ENCODE assay signal across 22 cellular contexts in the genomic region with DNA sequence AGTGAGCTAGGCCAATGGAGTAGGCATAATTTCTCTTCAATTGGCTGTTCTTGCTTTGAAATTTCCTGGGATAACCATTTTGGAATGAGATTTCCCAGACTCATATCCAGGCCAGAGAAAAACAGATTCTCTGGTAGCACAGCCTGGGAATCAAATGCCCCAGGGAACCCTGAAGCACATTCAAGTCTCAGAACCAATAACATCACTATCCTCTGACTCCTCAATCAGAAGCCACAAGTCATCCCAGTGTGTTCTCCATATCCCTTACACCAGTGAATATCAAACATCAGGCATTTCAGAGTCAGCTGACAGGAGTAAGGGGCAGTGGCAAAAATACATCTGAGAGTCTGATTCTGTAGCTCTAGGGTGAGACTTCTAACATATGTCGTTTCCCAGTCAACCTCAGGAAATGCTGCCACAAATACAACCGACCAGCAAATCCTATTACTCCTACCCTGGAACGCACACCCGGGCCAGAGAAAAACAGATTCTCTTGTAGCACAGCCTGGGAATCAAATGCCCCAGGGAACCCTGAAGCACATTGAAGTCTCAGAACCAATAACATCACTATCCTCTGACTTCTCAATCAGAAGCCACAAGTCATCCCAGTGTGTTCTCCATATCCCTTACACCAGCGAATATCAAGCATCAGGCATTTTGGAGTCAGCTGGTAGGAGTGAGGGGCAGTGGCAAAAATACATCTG.
"Had no signal": no experiment of that assay in that cellular context is flagged by ENCODE, and none has a peak within 500 bp of the region (broad histone marks: within the 10 kb centered on the region; RNA-seq: fewer than 3 reads in every experiment).

No MANE protein-coding gene starts in this region.

- DNase-seq: dermis blood vessel endothelial cell; effector memory CD8-positive, alpha-beta T cell; gastrocnemius medialis; hypothalamus; immature natural killer cell; islet precursor cell; kidney glomerular epithelial cell; mesenchymal stem cell; mucosa of descending colon; naive thymus-derived CD4-positive, alpha-beta T cell; sigmoid colon; spleen; stimulated activated CD4-positive, alpha-beta T cell treated with anti-CD3 and anti-CD28 coated beads, Interleukin-4, amount 100 ng/mL, for 4 hours; stimulated activated naive CD8-positive, alpha-beta T cell treated with anti-CD3 and anti-CD28 coated beads, Interleukin-15, Interleukin-2, amounts not matched to agents 100 U/mL and 50 U/mL, for 24 hours; substantia nigra; testis; tibial artery had no signal

- H3K27ac ChIP-seq: coronary artery, gastrocnemius medialis, neural progenitor cell, parathyroid adenoma, sigmoid colon, skin epidermis, spleen, testis, tibial artery had no signal

- H3K4me3 ChIP-seq: coronary artery, gastrocnemius medialis, mucosa of descending colon, neural progenitor cell, sigmoid colon, skin epidermis, spleen, testis, tibial artery had no signal

- H3K4me1 ChIP-seq: gastrocnemius medialis, neural progenitor cell, parathyroid adenoma, sigmoid colon, spleen, testis, tibial artery had no signal

- H3K4me2 ChIP-seq: neural progenitor cell had no signal

- H3K36me3 ChIP-seq: gastrocnemius medialis, neural progenitor cell, sigmoid colon, spleen, tibial artery had no signal

- H3K9ac ChIP-seq: neural progenitor cell, parathyroid adenoma had no signal

- H3K79me2 ChIP-seq: parathyroid adenoma had no signal

- ATAC-seq: effector memory CD8-positive, alpha-beta T cell; gastrocnemius medialis; mucosa of descending colon; naive thymus-derived CD4-positive, alpha-beta T cell; stimulated activated memory B cell treated with anti-CD40 and anti-IgM and Interleukin-4, amounts not matched to agents 10 μg/mL and 1 μg/mL and 100 μg/mL, for 72 hours; stimulated activated naive CD8-positive, alpha-beta T cell treated with anti-CD3 and anti-CD28 coated beads, Interleukin-15, Interleukin-2, amounts not matched to agents 100 U/mL and 50 U/mL, for 24 hours had no signal

- H2AFZ ChIP-seq: neural progenitor cell, parathyroid adenoma had no signal

- H3K27me3 ChIP-seq: gastrocnemius medialis, neural progenitor cell, sigmoid colon, spleen, testis, tibial artery had no signal

- H3K9me3 ChIP-seq: gastrocnemius medialis, testis, tibial artery had no signal
